In genomic region chr2:166417669-166418068, GRCh38 we compare ENCODE assay signal across 8 cellular contexts. TPM values are rescaled to one million over a fixed set of nuclear protein-coding genes. Genes with fewer than 3 reads are reported as not detected.
A peak's percentile ranks its signal among the peaks of the same experiment; 100 is the strongest.
DNase-seq lines count a peak whose midpoint lies in the region; TF ChIP-seq lines count a peak whose summit lies in the region.

No MANE protein-coding gene starts in this region.

- H3K27ac ChIP-seq in VCaP (no peak overlapping the region), mesenchymal stem cell (ENCODE audit: low read length, poor library complexity, severe bottlenecking) (no peak overlapping the region), vagina (no peak overlapping the region)

- no peak for TF ChIP-seq POLR2A in vagina (IDR thresholded peaks at IDR 0.05)

- no peak for DNase-seq in GM13977 (ENCODE audit: low spot score)
- DNase-seq in HuH-7.5 (ENCODE audit: low spot score): peak; percentile 5
- DNase-seq in mesenchymal stem cell: peak; percentile 50
- DNase-seq in vagina (ENCODE audit: extremely low spot score in 2 of 2): no peak
- DNase-seq in COLO829 (ENCODE audit: low spot score): no peak
- no peak for DNase-seq in NCI-H128 (lab: John Stamatoyannopoulos, UW; ENCODE audit: unreplicated experiment)
- DNase-seq in NCI-H2107 treated with DMSO at 0.1 percent for 48 hours (lab: John Stamatoyannopoulos, UW; ENCODE audit: unreplicated experiment): no peak

- no peak overlapping the region for H2BK5ac ChIP-seq in mesenchymal stem cell (ENCODE audit: low read depth, low read length, poor library complexity, severe bottlenecking)

- no peak overlapping the region for H3K4me2 ChIP-seq in mesenchymal stem cell (ENCODE audit: low read length, poor library complexity, severe bottlenecking)

- no peak overlapping the region for H3K14ac ChIP-seq in mesenchymal stem cell (ENCODE audit: low read length in 2 of 2)

- H3K18ac ChIP-seq in mesenchymal stem cell (ENCODE audit: low read depth in 1 of 2, low read length in 2 of 2): no peak overlapping the region

- no peaks in the 10 kb centered on the region for H3K4me1 ChIP-seq in mesenchymal stem cell (ENCODE audit: control insufficient read depth, insufficient read depth, low read depth, low read length)
- H3K4me1 ChIP-seq in vagina: no peaks in the 10 kb centered on the region

- H3K27me3 ChIP-seq in mesenchymal stem cell (ENCODE audit: control insufficient read depth in 1 of 2, insufficient read depth in 1 of 2, low read length in 2 of 2) (no peaks in the 10 kb centered on the region), vagina (no peaks in the 10 kb centered on the region)

- no peak overlapping the region for H2AK5ac ChIP-seq in mesenchymal stem cell (ENCODE audit: low read length, severe bottlenecking)

- 83% methylated on average over 1 of the region's 2 CpGs for WGBS in mesenchymal stem cell

- no peak overlapping the region for H4K8ac ChIP-seq in mesenchymal stem cell (ENCODE audit: low read length)

- no peaks in the 10 kb centered on the region for H3K79me1 ChIP-seq in mesenchymal stem cell (replicated peaks; ENCODE audit: low read length, poor library complexity, severe bottlenecking)

- no peak overlapping the region for H3K4ac ChIP-seq in mesenchymal stem cell (ENCODE audit: low read depth in 1 of 2, low read length in 2 of 2)

- H4K91ac ChIP-seq in mesenchymal stem cell (ENCODE audit: low read length): no peak overlapping the region

- no peak overlapping the region for H2BK120ac ChIP-seq in mesenchymal stem cell (ENCODE audit: low read depth, low read length)

- TF ChIP-seq CTCF in GM13977 (IDR thresholded peaks at IDR 0.05; ENCODE audit: extremely low read depth, insufficient read depth, missing control alignments) (peak; percentile 28), VCaP (conservative IDR thresholded peaks at IDR 0.05) (peak; percentile 69), vagina (IDR thresholded peaks at IDR 0.05) (no peak)

- intact Hi-C loops in vagina (cut with DNase I): no loop called here

- H3K23ac ChIP-seq in mesenchymal stem cell (ENCODE audit: low read length in 2 of 2): no peak overlapping the region

- no peak overlapping the region for H3K9ac ChIP-seq in mesenchymal stem cell (ENCODE audit: low read length)

- no peak overlapping the region for H2BK12ac ChIP-seq in mesenchymal stem cell (ENCODE audit: low read length in 2 of 2)

- in situ Hi-C loops in GM13977 (cut with MboI; ENCODE audit: low pct_unique_long_range_greater_than_20kb, low sequenced_read_pairs, unreplicated experiment): no loop called here

- no peak overlapping the region for H2AFZ ChIP-seq in mesenchymal stem cell (ENCODE audit: low read depth, low read length)

- H3K36me3 ChIP-seq in mesenchymal stem cell (ENCODE audit: control insufficient read depth in 1 of 2, insufficient read depth in 2 of 2, low read depth in 1 of 2, low read length in 2 of 2): no peaks in the 10 kb centered on the region
- no peaks in the 10 kb centered on the region for H3K36me3 ChIP-seq in vagina

- H3K9me3 ChIP-seq in mesenchymal stem cell (ENCODE audit: control insufficient read depth, low read length): no peaks in the 10 kb centered on the region
- H3K9me3 ChIP-seq in vagina: no peaks in the 10 kb centered on the region

- no peak overlapping the region for H3K4me3 ChIP-seq in mesenchymal stem cell (ENCODE audit: insufficient read depth in 1 of 2, low read depth in 1 of 2, low read length in 2 of 2)
- H3K4me3 ChIP-seq in vagina: no peak overlapping the region

- no peak overlapping the region for H2BK15ac ChIP-seq in mesenchymal stem cell (ENCODE audit: low read depth, poor library complexity, severe bottlenecking)

RNA-seq across cellular contexts. Expression of gene SCN9A, which starts 41.9 kb away (rescaled TPM):
- 0.73 TPM for polyA plus RNA-seq in mesenchymal stem cell (2013, experiment 1 of 2)
- 0.74 TPM for polyA plus RNA-seq in mesenchymal stem cell (2013, experiment 2 of 2)
- 4.9 TPM for total RNA-seq in vagina

Comparison
In these comparisons a context has a peak if more than half of its experiments do, and no peak if none do; other contexts are left out.
1. DNase-seq: peak in HuH-7.5 (single experiment) and mesenchymal stem cell (single experiment); none in GM13977 (single experiment), vagina (0 of 2), COLO829 (single experiment), NCI-H128 (single experiment) and NCI-H2107 treated with DMSO at 0.1 percent for 48 hours (single experiment).
2. CTCF ChIP-seq: peak in GM13977 (single experiment) and VCaP (single experiment); none in vagina (0 of 3).